Comparison of ENCODE assay signal across 8 cellular contexts in the genomic region with DNA sequence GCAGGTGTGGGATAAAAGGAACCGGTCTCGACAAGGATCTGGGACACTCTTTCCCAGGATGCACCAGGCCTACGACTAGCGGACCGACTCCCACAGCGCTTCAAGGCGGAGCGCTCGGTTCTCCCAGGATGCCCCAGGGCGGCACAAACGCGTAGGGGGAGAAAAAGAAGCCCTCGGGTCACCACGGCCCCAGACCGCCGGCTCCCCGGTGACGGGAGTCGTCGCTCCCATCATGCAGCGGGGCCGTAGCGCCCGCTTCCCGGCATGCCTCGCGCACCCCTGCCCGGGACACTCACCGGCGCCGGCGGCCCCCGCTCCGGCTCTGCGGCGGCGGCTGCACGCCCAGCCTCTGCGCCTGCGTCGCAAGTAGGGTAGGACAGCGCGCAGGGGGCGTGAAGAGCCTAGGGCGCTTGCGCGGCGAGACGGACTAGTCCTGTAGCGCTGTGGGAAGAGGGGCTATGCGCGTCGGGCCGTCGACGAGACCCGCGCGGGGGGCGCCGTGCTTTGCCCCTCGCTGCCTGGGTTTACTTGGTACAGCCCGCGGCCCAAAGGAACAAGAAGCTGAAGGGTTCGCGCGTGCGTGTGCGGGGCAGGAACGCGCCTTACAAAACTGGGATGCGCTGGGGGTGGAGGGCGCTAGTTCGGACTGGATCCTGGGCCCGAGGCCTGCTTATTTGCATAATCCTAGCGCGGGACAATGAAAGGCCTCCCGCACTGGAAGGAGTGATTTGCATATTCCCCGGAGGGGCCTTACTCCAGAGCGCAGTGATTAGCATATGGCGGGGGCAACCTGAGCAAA. TPM values are rescaled to one million over a fixed set of nuclear protein-coding genes. Genes with fewer than 3 reads are reported as not detected.
DNase-seq lines count a peak whose midpoint lies in the region; ATAC-seq and TF ChIP-seq lines count a peak whose summit lies in the region.

TSS of gene ZNF428 (minus strand) at position 368 of the 799 bp plus-strand sequence. CDS start 5,325 bp downstream, outside the sequence.

- H2AFZ ChIP-seq in parathyroid adenoma, result peak within 1 kb of the TSS; percentile 92

- intact Hi-C loops in tibial artery (cut with DNase I; ENCODE audit: low total_unique reads), result no loop called here

- peak; percentile 67 for ATAC-seq in HG02623 (IDR thresholded peaks at IDR 0.05; ENCODE audit: unreplicated experiment)

- H3K27me3 ChIP-seq in adipocyte (replicated peaks; ENCODE audit: control insufficient read depth, insufficient read depth, low read length), result no peaks in the 10 kb centered on the region
- H3K27me3 ChIP-seq in cardiac muscle cell, result no peaks in the 10 kb centered on the region
- H3K27me3 ChIP-seq in parathyroid adenoma (ENCODE audit: control insufficient read depth, insufficient read depth, low read length), result no peaks in the 10 kb centered on the region
- no peaks in the 10 kb centered on the region for H3K27me3 ChIP-seq in tibial artery

- peak within 1 kb of the TSS; percentile 92 for H3K27ac ChIP-seq in cardiac muscle cell
- H3K27ac ChIP-seq in parathyroid adenoma, result peak within 1 kb of the TSS; percentile 89
- H3K27ac ChIP-seq in tibial artery, result peak within 1 kb of the TSS; percentile 90

- H3K36me3 ChIP-seq in adipocyte (ENCODE audit: control insufficient read depth, insufficient read depth, low read length, severe bottlenecking), result no peaks in the 10 kb centered on the region
- peaks cover 3% of the 10 kb centered on the region for H3K36me3 ChIP-seq in cardiac muscle cell
- no peaks in the 10 kb centered on the region for H3K36me3 ChIP-seq in parathyroid adenoma (ENCODE audit: control insufficient read depth, insufficient read depth, low read length)
- H3K36me3 ChIP-seq in tibial artery, result peaks cover 0 to under 1% (median under 1%) of the 10 kb centered on the region in 3 donors

- H3K4me3 ChIP-seq in GM12864 (ENCODE audit: low read depth, low read length), result peak within 1 kb of the TSS; percentile 80
- H3K4me3 ChIP-seq in adipocyte (ENCODE audit: low read length), result peak within 1 kb of the TSS; percentile 94
- H3K4me3 ChIP-seq in cardiac muscle cell, result peak within 1 kb of the TSS; percentile 56
- peak within 1 kb of the TSS; percentile 80 for H3K4me3 ChIP-seq in parathyroid adenoma (ENCODE audit: low read depth, low read length)
- H3K4me3 ChIP-seq in tibial artery, result peak within 1 kb of the TSS; percentile 70 to 75

- peaks cover 8% of the 10 kb centered on the region for H3K79me2 ChIP-seq in parathyroid adenoma

- H3K4me1 ChIP-seq in adipocyte (ENCODE audit: control insufficient read depth, insufficient read depth, low read length) (peaks cover 14% of the 10 kb centered on the region), cardiac muscle cell (ENCODE audit: low read depth) (peaks cover 4% of the 10 kb centered on the region), parathyroid adenoma (peaks cover 3% of the 10 kb centered on the region), tibial artery (peaks cover 0 to 16% (median 5%) of the 10 kb centered on the region in 4 donors)

- peak within 1 kb of the TSS; percentile 98 for H3K4me2 ChIP-seq in parathyroid adenoma (ENCODE audit: low read length)

- TF ChIP-seq CTCF in GM12864 (IDR thresholded peaks at IDR 0.05; ENCODE audit: low read depth, low read length, missing control alignments) (no peak), cardiac muscle cell (IDR thresholded peaks at IDR 0.05; ENCODE audit: low read depth, low read length) (peak; percentile 2), parathyroid adenoma (IDR thresholded peaks at IDR 0.05) (no peak), tibial artery (IDR thresholded peaks at IDR 0.05) (no peak)

- H3K9ac ChIP-seq in adipocyte (ENCODE audit: low read length) (peak within 1 kb of the TSS; percentile 88), parathyroid adenoma (peak within 1 kb of the TSS; percentile 79)

- H3K9me3 ChIP-seq in adipocyte (ENCODE audit: control insufficient read depth, low read length), result no peaks in the 10 kb centered on the region
- H3K9me3 ChIP-seq in cardiac muscle cell (ENCODE audit: low read depth), result no peaks in the 10 kb centered on the region
- H3K9me3 ChIP-seq in parathyroid adenoma (ENCODE audit: control insufficient read depth, low read length), result no peaks in the 10 kb centered on the region
- H3K9me3 ChIP-seq in tibial artery, result no peaks in the 10 kb centered on the region

- peak; percentile 85 for DNase-seq in GM12864 (ENCODE audit: low read depth)
- peak; percentile 94 for DNase-seq in NCI-H1105 (lab: John Stamatoyannopoulos, UW)
- DNase-seq in T follicular helper cell (ENCODE audit: low read depth), result peak; percentile 77
- DNase-seq in adipocyte (ENCODE audit: low read depth), result peak; percentile 95
- DNase-seq in cardiac muscle cell (ENCODE audit: low read depth in 1 of 2, low spot score in 1 of 2), result peak; percentile 93 to 94
- peak; percentile 86 to 90 for DNase-seq in tibial artery

RNA-seq across cellular contexts. Expression of gene ZNF428, which starts in this region (rescaled TPM):
- 87.2 and 135 TPM in 2 replicates for total RNA-seq in cardiac muscle cell
- 134 and 207 TPM in 2 replicates for polyA plus RNA-seq in cardiac muscle cell

Comparison
In these comparisons a context has a peak if more than half of its experiments do, and no peak if none do; other contexts are left out.
1. Peak in every context shown above with its lines: DNase-seq, ATAC-seq, H3K4me3 ChIP-seq and H3K27ac ChIP-seq.